ENCODE assay signal across 1 cellular context in genomic region chr21:44702973-44703730, GRCh38.
TF ChIP-seq lines count a peak whose summit lies in the region.

No MANE protein-coding gene starts in this region.

TF ChIP-seq in HepG2, 621 proteins besides CTCF, POLR2A, EP300 and RAD21 (continued from another document and continues in another):
- no peak for TF ChIP-seq NR3C1 (CRISPR knock-in tag; IDR thresholded peaks at IDR 0.05)
- no peak for TF ChIP-seq MTERF4 (CRISPR knock-in tag; IDR thresholded peaks at IDR 0.05)
- TF ChIP-seq ZNF256 (CRISPR knock-in tag; conservative IDR thresholded peaks at IDR 0.05): 0 out of 2 replicates have a peak, but pooled peaks have one; percentile 48
- no peak for TF ChIP-seq PRDM15 (CRISPR knock-in tag; IDR thresholded peaks at IDR 0.05)
- no peak for TF ChIP-seq MAFK (conservative IDR thresholded peaks at IDR 0.05 in 1 of 2, IDR thresholded peaks at IDR 0.05 in 1 of 2; ENCODE audit: low read length in 2 of 2)
- no peak for TF ChIP-seq HCFC1 (IDR thresholded peaks at IDR 0.05; ENCODE audit: low read depth, low read length)
- TF ChIP-seq MYC (CRISPR knock-in tag; IDR thresholded peaks at IDR 0.05; ENCODE audit: borderline replicate concordance): peak; percentile 23; the same call in 1 of the 2 replicates
- no peak for TF ChIP-seq CEBPZ (IDR thresholded peaks at IDR 0.05; ENCODE audit: low read length)
- no peak for TF ChIP-seq PRDM4 (CRISPR knock-in tag; IDR thresholded peaks at IDR 0.05; ENCODE audit: borderline replicate concordance)
- no peak for TF ChIP-seq ZNF557 (CRISPR knock-in tag; IDR thresholded peaks at IDR 0.05)
- no peak for TF ChIP-seq KMT2A (CRISPR knock-in tag; IDR thresholded peaks at IDR 0.05)
- TF ChIP-seq TFDP2 (CRISPR knock-in tag; IDR thresholded peaks at IDR 0.05): 0 out of 2 replicates have a peak, but pooled peaks have one; percentile 37
- no peak for TF ChIP-seq KLF15 (CRISPR knock-in tag; IDR thresholded peaks at IDR 0.05; ENCODE audit: borderline replicate concordance)
- no peak for TF ChIP-seq ZNF235 (CRISPR knock-in tag; IDR thresholded peaks at IDR 0.05; ENCODE audit: borderline replicate concordance)
- no peak for TF ChIP-seq ZFAT (CRISPR knock-in tag; conservative IDR thresholded peaks at IDR 0.05)
- no peak; the same call in 1 of the 2 replicates for TF ChIP-seq PITX1 (CRISPR knock-in tag; IDR thresholded peaks at IDR 0.05)
- no peak for TF ChIP-seq CCAR2 (optimal IDR thresholded peaks at IDR 0.05; ENCODE audit: low read depth, low read length)
- TF ChIP-seq XBP1 (CRISPR knock-in tag; IDR thresholded peaks at IDR 0.05): no peak
- no peak for TF ChIP-seq ZNF451 (CRISPR knock-in tag; IDR thresholded peaks at IDR 0.05)
- TF ChIP-seq ZBTB20 (CRISPR knock-in tag; IDR thresholded peaks at IDR 0.05; ENCODE audit: borderline replicate concordance, low read depth): no peak; the same call in 1 of the 2 replicates
- TF ChIP-seq ZNF781 (CRISPR knock-in tag; IDR thresholded peaks at IDR 0.05; ENCODE audit: borderline replicate concordance, not compliant biosample characterization): no peak
- no peak for TF ChIP-seq ZNF780A (CRISPR knock-in tag; IDR thresholded peaks at IDR 0.05)
- TF ChIP-seq KAT7 (CRISPR knock-in tag; IDR thresholded peaks at IDR 0.05; ENCODE audit: borderline replicate concordance): no peak
- no peak for TF ChIP-seq MLX (CRISPR knock-in tag; IDR thresholded peaks at IDR 0.05)
- peak; percentile 59; the same call in 1 of the 2 replicates for TF ChIP-seq CCDC6 (CRISPR knock-in tag; IDR thresholded peaks at IDR 0.05)
- TF ChIP-seq ZNF446 (CRISPR knock-in tag; IDR thresholded peaks at IDR 0.05): peak; percentile 50; the same call in 1 of the 2 replicates
- TF ChIP-seq CSRNP2 (CRISPR knock-in tag; conservative IDR thresholded peaks at IDR 0.05; ENCODE audit: low read depth): no peak
- peak; percentile 88; the same call in 1 of the 2 replicates for TF ChIP-seq FOXC1 (CRISPR knock-in tag; IDR thresholded peaks at IDR 0.05; ENCODE audit: borderline replicate concordance)
- no peak for TF ChIP-seq SKI (IDR thresholded peaks at IDR 0.05; ENCODE audit: partially characterized antibody)
- peak; percentile 86 for TF ChIP-seq SALL1 (CRISPR knock-in tag; IDR thresholded peaks at IDR 0.05)
- TF ChIP-seq ZFP36 (IDR thresholded peaks at IDR 0.05; ENCODE audit: borderline replicate concordance, low read depth, low read length, partially characterized antibody): no peak
- no peak; the same call in 1 of the 2 replicates for TF ChIP-seq ZNF414 (CRISPR knock-in tag; IDR thresholded peaks at IDR 0.05)
- 0 out of 2 replicates have a peak, but pooled peaks have one; percentile 36 for TF ChIP-seq ZSCAN9 (CRISPR knock-in tag; IDR thresholded peaks at IDR 0.05; ENCODE audit: borderline replicate concordance)
- no peak for TF ChIP-seq SOX6 (IDR thresholded peaks at IDR 0.05)
- peak; percentile 55 for TF ChIP-seq SOX6 (CRISPR knock-in tag; IDR thresholded peaks at IDR 0.05)
- TF ChIP-seq ZBTB42 (CRISPR knock-in tag; IDR thresholded peaks at IDR 0.05): no peak
- TF ChIP-seq SNAPC2 (CRISPR knock-in tag; IDR thresholded peaks at IDR 0.05): no peak
- no peak for TF ChIP-seq REPIN1 (CRISPR knock-in tag; IDR thresholded peaks at IDR 0.05; ENCODE audit: borderline replicate concordance, low read depth)
- TF ChIP-seq PATZ1 (CRISPR knock-in tag; IDR thresholded peaks at IDR 0.05): peak; percentile 41; the same call in 1 of the 2 replicates
- TF ChIP-seq ZNF350 (CRISPR knock-in tag; IDR thresholded peaks at IDR 0.05; ENCODE audit: borderline replicate concordance, low read depth): peak; percentile 62; the same call in 1 of the 2 replicates
- no peak for TF ChIP-seq ZNF660 (CRISPR knock-in tag; IDR thresholded peaks at IDR 0.05; ENCODE audit: borderline replicate concordance, low read depth)
- TF ChIP-seq ERF (CRISPR knock-in tag; IDR thresholded peaks at IDR 0.05): peak; percentile 56; the same call in 1 of the 2 replicates
- no peak for TF ChIP-seq ZNF577 (CRISPR knock-in tag; IDR thresholded peaks at IDR 0.05; ENCODE audit: borderline replicate concordance, low read depth)
- no peak for TF ChIP-seq KAT2B (IDR thresholded peaks at IDR 0.05; ENCODE audit: borderline replicate concordance, low read depth, low read length)
- peak; percentile 59; the same call in 1 of the 2 replicates for TF ChIP-seq MTA1 (CRISPR knock-in tag; IDR thresholded peaks at IDR 0.05; ENCODE audit: borderline replicate concordance)
- TF ChIP-seq MATR3 (CRISPR knock-in tag; IDR thresholded peaks at IDR 0.05): no peak
- TF ChIP-seq ZNF44 (CRISPR knock-in tag; IDR thresholded peaks at IDR 0.05): peak; percentile 85; the same call in 1 of the 2 replicates
- TF ChIP-seq HNRNPH1 (optimal IDR thresholded peaks at IDR 0.05; ENCODE audit: low read depth, low read length): no peak
- TF ChIP-seq FOXA1 (IDR thresholded peaks at IDR 0.05): no peak
- peak; percentile 9; the same call in 1 of the 2 replicates for TF ChIP-seq FOXA1 (CRISPR knock-in tag; IDR thresholded peaks at IDR 0.05)
- TF ChIP-seq BORCS8-MEF2B (CRISPR knock-in tag; IDR thresholded peaks at IDR 0.05): no peak
- 0 out of 2 replicates have a peak, but pooled peaks have one; percentile 58 for TF ChIP-seq ARHGAP35 (CRISPR knock-in tag; IDR thresholded peaks at IDR 0.05; ENCODE audit: borderline replicate concordance)
